Comparison of ENCODE assay signal across 8 cellular contexts in the genomic region with DNA sequence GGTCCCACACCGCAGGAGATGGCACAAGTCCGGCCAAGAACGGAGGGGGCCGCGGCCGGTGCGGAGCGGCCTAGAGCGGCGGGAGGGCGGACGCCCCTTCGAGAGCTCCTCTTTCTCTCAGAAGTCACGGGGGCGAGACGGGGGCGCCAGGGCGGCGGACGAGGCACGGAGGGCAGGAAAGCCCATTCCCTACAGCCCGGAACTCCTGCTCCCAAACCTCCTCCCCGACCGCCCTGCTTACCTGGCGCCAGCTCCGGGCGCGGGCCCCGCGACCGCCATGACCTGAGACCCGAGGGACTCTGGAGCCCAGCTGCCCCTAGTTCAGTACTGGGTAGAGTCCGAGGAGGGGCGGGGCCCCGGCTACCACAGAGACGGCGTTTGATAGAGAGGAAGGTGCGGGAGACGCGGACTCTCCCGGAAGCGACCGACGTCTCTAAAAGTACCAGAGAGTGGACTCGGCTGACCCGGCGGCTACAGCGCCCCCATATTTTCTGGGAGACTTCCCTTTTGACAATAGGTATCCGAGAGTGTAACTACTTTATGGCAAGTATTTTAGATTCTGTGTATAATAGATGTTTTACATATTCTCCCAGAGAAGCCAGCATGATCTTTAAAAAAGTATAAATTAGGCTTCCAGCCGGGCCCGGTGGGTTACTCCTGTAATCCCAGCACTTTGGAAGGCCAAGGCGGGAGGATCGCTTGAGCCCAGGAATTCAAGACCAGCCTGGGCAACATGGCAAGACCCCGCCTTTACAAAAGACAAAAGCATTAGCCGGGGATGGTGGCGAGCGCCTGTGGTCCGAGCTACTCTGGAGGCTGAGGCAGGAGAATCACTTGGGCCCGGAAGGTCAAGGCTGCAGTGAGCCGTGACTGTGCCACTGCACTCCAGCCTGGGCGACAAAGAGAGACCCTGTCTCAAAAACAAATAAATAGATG. TPM values are rescaled to one million over a fixed set of nuclear protein-coding genes. Genes with fewer than 3 reads are reported as not detected.
DNase-seq lines count a peak whose midpoint lies in the region; ATAC-seq and TF ChIP-seq lines count a peak whose summit lies in the region.

A gene (minus strand): TSS at position 301 of the 936 bp plus-strand sequence. CDS start 22 bp downstream, at position 279.

- peaks cover 27% of the 10 kb centered on the region for H3K4me1 Mint-ChIP-seq in CD4-positive, alpha-beta T cell (ENCODE audit: low read depth)

- POLR2A ChIA-PET in CD4-positive, alpha-beta T cell (lab: Charles Lee) = interaction anchor here (0.5 to 1.2 kb wide), 3 partner anchors 190 to 1717 kb away, joined by 3 to 4 read pairs (median 3); a partner anchor contains a TSS

- CTCF ChIA-PET in CD4-positive, alpha-beta T cell (lab: Charles Lee) = interaction anchor here (0.6 kb wide), 1 partner anchor 522 kb away, joined by 3 read pairs; no protein-coding TSS in a partner anchor

- peak; percentile 70 for ATAC-seq in CD4-positive, alpha-beta T cell (ENCODE audit: poor library complexity)
- ATAC-seq in GM19395 (IDR thresholded peaks at IDR 0.05; ENCODE audit: unreplicated experiment) (peak; percentile 99), HG03565 (IDR thresholded peaks at IDR 0.05; ENCODE audit: unreplicated experiment) (peak; percentile 97)

- peak; percentile 53 for TF ChIP-seq CTCF in CD4-positive, alpha-beta T cell (IDR thresholded peaks at IDR 0.05)
- TF ChIP-seq CTCF in dorsolateral prefrontal cortex (IDR thresholded peaks at IDR 0.05 in 54 of 56, conservative IDR thresholded peaks at IDR 0.05 in 2 of 56; ENCODE audit: low read depth in 1 of 56, partially characterized antibody in 56 of 56) (peak; percentile 72 to 98 (median 85)), lower leg skin (IDR thresholded peaks at IDR 0.05) (no peak)

- peaks cover 26% of the 10 kb centered on the region for H3K36me3 Mint-ChIP-seq in CD4-positive, alpha-beta T cell (ENCODE audit: low read depth)

- no peak for TF ChIP-seq POLR2A in lower leg skin (IDR thresholded peaks at IDR 0.05)

- no peaks in the 10 kb centered on the region for H3K9me3 Mint-ChIP-seq in CD4-positive, alpha-beta T cell

- peak within 1 kb of the TSS; percentile 63 to 100 (median 92) for H3K4me3 ChIP-seq in dorsolateral prefrontal cortex
- peak within 1 kb of the TSS; percentile 72 for H3K4me3 ChIP-seq in lower leg skin (ENCODE audit: low read depth, poor library complexity, severe bottlenecking)

- no peaks in the 10 kb centered on the region for H3K27me3 ChIP-seq in CD4-positive, alpha-beta T cell (ENCODE audit: control insufficient read depth, insufficient read depth, low read length)
- H3K27me3 ChIP-seq in dorsolateral prefrontal cortex = no peaks in the 10 kb centered on the region

- intact Hi-C loops in CD4-positive, alpha-beta T cell (cut with DNase I, micrococcal nuclease) = loop anchor here in 1 of 2 experiments (2.0 to 5.0 kb wide), 3 partner anchors 189 to 459 kb away; a partner anchor contains a TSS
- intact Hi-C loops in dorsolateral prefrontal cortex (cut with DNase I) = loop anchor here (5.0 kb wide), 3 partner anchors 46 to 459 kb away; a partner anchor contains a TSS
- intact Hi-C loops in lower leg skin (cut with DNase I; ENCODE audit: low total_unique reads) = no loop called here

- H3K27ac Mint-ChIP-seq in CD4-positive, alpha-beta T cell = peak within 1 kb of the TSS; percentile 87

- WGBS in lower leg skin, 2 donors = 11 to 12% methylated on average over 53 to 60 of the region's 61 CpGs

- no peaks in the 10 kb centered on the region for H3K9me3 ChIP-seq in CD4-positive, alpha-beta T cell (ENCODE audit: control insufficient read depth, low read length)

- H3K27me3 Mint-ChIP-seq in CD4-positive, alpha-beta T cell = no peaks in the 10 kb centered on the region

- peak; percentile 68 to 85 (median 78) for DNase-seq in CD4-positive, alpha-beta T cell
- peak; percentile 90 for DNase-seq in NCI-H748 treated with DMSO at 0.1 percent for 48 hours (lab: John Stamatoyannopoulos, UW)
- peak; percentile 89 to 93 for DNase-seq in activated CD4-positive, alpha-beta T cell treated with anti-CD3 and anti-CD28 coated beads, Interleukin-2, amount 50 U/mL, for 48 hours
- peak; percentile 95 to 98 (median 96) for DNase-seq in dorsolateral prefrontal cortex
- DNase-seq in lower leg skin (ENCODE audit: low spot score in 2 of 2) = peak; percentile 93 to 98
- peak; percentile 80 to 85 for DNase-seq in stimulated activated CD4-positive, alpha-beta T cell treated with anti-CD3 and anti-CD28 coated beads, Interleukin-4, amount 100 ng/mL, for 48 hours (ENCODE audit: low read depth in 2 of 2)

- H3K4me3 Mint-ChIP-seq in CD4-positive, alpha-beta T cell = peak within 1 kb of the TSS; percentile 97

- H3K27ac ChIP-seq in CD4-positive, alpha-beta T cell (ENCODE audit: low read depth, low read length) = peak within 1 kb of the TSS; percentile 75
- peak within 1 kb of the TSS; percentile 21 to 95 (median 86) for H3K27ac ChIP-seq in dorsolateral prefrontal cortex

RNA-seq across cellular contexts. Expression of the gene that starts here (rescaled TPM):
- total RNA-seq in CD4-positive, alpha-beta T cell = 10 to 100 TPM; 59.6 to 63.0 TPM
- 100 to 1,000 TPM in 27 of 120 experiments, 10 to 100 TPM in 93; 45.9 to 169 (median 85.2) TPM for total RNA-seq in dorsolateral prefrontal cortex
- 10 to 100 TPM; 29.6 to 50.3 (median 33.9) TPM for total RNA-seq in lower leg skin

Comparison
In these comparisons a context has a peak if more than half of its experiments do, and no peak if none do; other contexts are left out.
1. Peak in every context shown above with its lines: DNase-seq, ATAC-seq, H3K4me3 ChIP-seq and H3K27ac ChIP-seq.
2. CTCF ChIP-seq: peak in CD4-positive, alpha-beta T cell (single experiment) and dorsolateral prefrontal cortex (56 of 56); none in lower leg skin (0 of 3).